Comparison of ENCODE assay signal across 18 cellular contexts in genomic region chr6:105263685-105264298, GRCh38.
DNase-seq lines count a peak whose midpoint lies in the region; ATAC-seq lines count a peak whose summit lies in the region.
"Had no signal": no experiment of that assay in that cellular context is flagged by ENCODE, and none has a peak within 500 bp of the region (broad histone marks: within the 10 kb centered on the region; RNA-seq: fewer than 3 reads in every experiment).

No MANE protein-coding gene starts in this region.

- no peaks in the 10 kb centered on the region for H3K9me3 Mint-ChIP-seq in stimulated activated effector memory CD8-positive, alpha-beta T cell treated with anti-CD3 and anti-CD28 coated beads, Interleukin-12 subunit alpha, Interleukin-12 subunit beta, amount 100 ng/mL, for 72 hours

- H3K4me3 Mint-ChIP-seq in stimulated activated effector memory CD8-positive, alpha-beta T cell treated with anti-CD3 and anti-CD28 coated beads, Interleukin-12 subunit alpha, Interleukin-12 subunit beta, amount 100 ng/mL, for 72 hours = no peak overlapping the region
- H3K4me3 Mint-ChIP-seq: activated B cell treated with CpG ODN at 0.5 μM for 24 hours; activated naive CD4-positive, alpha-beta T cell treated with anti-CD3 and anti-CD28 coated beads for 36 hours; CD14-positive monocyte; dendritic cell treated with granulocyte-macrophage colony-stimulating factor and Interleukin-4, amounts not matched to agents 40 ng/mL and 50 ng/mL, for 4 days had no signal

- DNase-seq in NCI-H82 (lab: John Stamatoyannopoulos, UW) (peak; percentile 24), NCI-H82 treated with DMSO at 0.1 percent for 48 hours (lab: John Stamatoyannopoulos, UW; ENCODE audit: unreplicated experiment) (no peak), RPMI7951 (ENCODE audit: low read depth) (peak; percentile 56), mucosa of gallbladder (ENCODE audit: low spot score) (no peak), SIG-M5 (lab: John Stamatoyannopoulos, UW) (no peak), NCI-H2107 (lab: John Stamatoyannopoulos, UW) (no peak)
- no peak for DNase-seq in stimulated activated effector memory CD8-positive, alpha-beta T cell treated with anti-CD3 and anti-CD28 coated beads, Interleukin-12 subunit alpha, Interleukin-12 subunit beta, amount 100 ng/mL, for 72 hours (ENCODE audit: low spot score in 2 of 2)
- DNase-seq: activated B cell treated with CpG ODN at 0.5 μM for 24 hours; activated naive CD4-positive, alpha-beta T cell treated with anti-CD3 and anti-CD28 coated beads for 36 hours; lower lobe of right lung; NCI-H1105 treated with DMSO at 0.1 percent for 48 hours; NCI-H2227 treated with DMSO at 0.1 percent for 48 hours; small intestine had no signal

- H3K4me1 Mint-ChIP-seq in stimulated activated effector memory CD8-positive, alpha-beta T cell treated with anti-CD3 and anti-CD28 coated beads, Interleukin-12 subunit alpha, Interleukin-12 subunit beta, amount 100 ng/mL, for 72 hours = peaks cover 7% of the 10 kb centered on the region
- H3K4me1 Mint-ChIP-seq: activated B cell treated with CpG ODN at 0.5 μM for 24 hours, CD14-positive monocyte had no signal

- no peak overlapping the region for H3K27ac Mint-ChIP-seq in stimulated activated effector memory CD8-positive, alpha-beta T cell treated with anti-CD3 and anti-CD28 coated beads, Interleukin-12 subunit alpha, Interleukin-12 subunit beta, amount 100 ng/mL, for 72 hours
- H3K27ac Mint-ChIP-seq: activated B cell treated with CpG ODN at 0.5 μM for 24 hours; activated naive CD4-positive, alpha-beta T cell treated with anti-CD3 and anti-CD28 coated beads for 36 hours; dendritic cell treated with granulocyte-macrophage colony-stimulating factor and Interleukin-4, amounts not matched to agents 40 ng/mL and 50 ng/mL, for 4 days had no signal

- peak; percentile 53 for ATAC-seq in GM21447 (IDR thresholded peaks at IDR 0.05; ENCODE audit: unreplicated experiment)
- ATAC-seq in stimulated activated effector memory CD8-positive, alpha-beta T cell treated with anti-CD3 and anti-CD28 coated beads, Interleukin-12 subunit alpha, Interleukin-12 subunit beta, amount 100 ng/mL, for 72 hours = peak; percentile 94
- ATAC-seq: A549, Right ventricle myocardium inferior had no signal

- H3K36me3 Mint-ChIP-seq in stimulated activated effector memory CD8-positive, alpha-beta T cell treated with anti-CD3 and anti-CD28 coated beads, Interleukin-12 subunit alpha, Interleukin-12 subunit beta, amount 100 ng/mL, for 72 hours = no peaks in the 10 kb centered on the region
- H3K36me3 Mint-ChIP-seq: CD14-positive monocyte had no signal

Comparison
In these comparisons a context has a peak if more than half of its experiments do, and no peak if none do; other contexts are left out.
1. DNase-seq: peak in NCI-H82 (single experiment) and RPMI7951 (single experiment); none in NCI-H82 treated with DMSO at 0.1 percent for 48 hours (single experiment), stimulated activated effector memory CD8-positive, alpha-beta T cell treated with anti-CD3 and anti-CD28 coated beads, Interleukin-12 subunit alpha, Interleukin-12 subunit beta, amount 100 ng/mL, for 72 hours (0 of 2), mucosa of gallbladder (single experiment), SIG-M5 (single experiment) and NCI-H2107 (single experiment).